8 cellular contexts compared by ENCODE assay signal in the genomic region with DNA sequence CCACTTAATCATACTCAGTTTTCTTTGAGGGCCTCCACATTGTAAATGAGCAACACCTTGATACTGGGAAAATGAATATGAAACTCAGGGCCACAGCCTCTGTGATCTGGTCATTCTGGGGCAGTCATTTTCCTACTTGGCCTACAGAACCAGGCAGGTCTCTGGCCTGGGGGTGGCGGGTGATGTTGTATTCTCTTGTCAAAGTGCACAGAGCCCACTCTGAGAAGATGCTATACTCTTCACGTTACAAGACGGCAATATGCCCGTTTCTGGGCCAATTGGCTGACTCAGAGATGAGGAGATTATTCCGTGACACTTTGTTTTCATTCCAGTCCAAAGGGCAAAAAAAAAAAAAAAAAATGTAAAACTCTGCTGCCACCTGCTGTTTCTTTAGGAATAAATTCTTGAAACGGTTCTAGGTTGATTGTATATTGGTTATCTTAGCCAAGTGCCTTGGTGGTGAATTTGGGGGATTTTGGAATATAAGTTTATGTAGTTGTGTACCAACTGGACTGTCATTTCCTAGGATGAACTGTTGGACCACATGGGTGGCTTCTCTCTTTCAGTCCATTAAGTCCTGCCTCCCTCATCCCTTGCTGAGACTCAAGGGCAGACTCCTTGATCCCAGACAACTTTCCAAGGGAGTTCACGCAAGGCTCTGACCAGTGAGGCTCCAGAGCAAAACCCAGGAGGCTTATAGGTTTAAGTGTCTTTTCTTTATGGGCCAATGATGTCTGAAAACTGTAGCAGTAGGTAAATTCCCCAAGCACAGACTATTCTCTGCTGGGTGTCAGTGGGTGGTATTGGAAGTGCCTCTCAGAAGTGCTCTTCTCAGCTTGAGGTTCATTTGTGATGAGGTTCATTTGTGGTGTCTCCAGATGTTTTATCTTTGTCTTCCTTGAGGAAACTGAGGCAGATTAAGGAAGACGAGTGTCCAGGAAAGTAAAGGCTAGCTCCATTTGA. TPM values are rescaled to one million over a fixed set of nuclear protein-coding genes. Genes with fewer than 3 reads are reported as not detected.
A peak's percentile ranks its signal among the peaks of the same experiment; 100 is the strongest.
DNase-seq lines count a peak whose midpoint lies in the region; ATAC-seq, FAIRE-seq and TF ChIP-seq lines count a peak whose summit lies in the region.

No MANE protein-coding gene starts in this region.

- dilution Hi-C loops in endothelial cell of umbilical vein (cut with MboI; ENCODE audit: extremely low pct_ligation_motif_present, low sequenced_read_pairs): no loop called here

- no peaks in the 10 kb centered on the region for H3K36me3 ChIP-seq in CD8-positive, alpha-beta T cell (ENCODE audit: insufficient read depth, low read length)
- H3K36me3 ChIP-seq in endothelial cell of umbilical vein (ENCODE audit: control insufficient read depth in 2 of 2, extremely low read depth in 1 of 2, insufficient read depth in 2 of 2, low read length in 2 of 2): no peaks in the 10 kb centered on the region
- H3K36me3 ChIP-seq in muscle layer of duodenum (ENCODE audit: control insufficient read depth in 1 of 2, insufficient read depth in 2 of 2, low read length in 2 of 2): no peaks in the 10 kb centered on the region
- no peaks in the 10 kb centered on the region for H3K36me3 ChIP-seq in upper lobe of right lung

- no peak overlapping the region for H2AFZ ChIP-seq in endothelial cell of umbilical vein (ENCODE audit: low read depth, low read length)

- peak overlapping the region; percentile 40 for H3K4me2 ChIP-seq in endothelial cell of umbilical vein (ENCODE audit: insufficient read depth, low read length)

- peaks cover 4% of the 10 kb centered on the region for H3K27me3 Mint-ChIP-seq in CD8-positive, alpha-beta T cell (ENCODE audit: low read depth)

- no peaks in the 10 kb centered on the region for H3K27me3 ChIP-seq in CD8-positive, alpha-beta T cell (ENCODE audit: insufficient read depth, low read length)
- no peaks in the 10 kb centered on the region for H3K27me3 ChIP-seq in endothelial cell of umbilical vein (ENCODE audit: control insufficient read depth in 2 of 2, insufficient read depth in 2 of 2, low read length in 2 of 2)
- no peaks in the 10 kb centered on the region for H3K27me3 ChIP-seq in muscle layer of duodenum (ENCODE audit: low read depth, low read length)
- no peaks in the 10 kb centered on the region for H3K27me3 ChIP-seq in upper lobe of right lung

- H3K79me2 ChIP-seq in endothelial cell of umbilical vein (ENCODE audit: control insufficient read depth, insufficient read depth, low read length): no peaks in the 10 kb centered on the region

- no peak overlapping the region for H3K27ac Mint-ChIP-seq in CD8-positive, alpha-beta T cell

- no peaks in the 10 kb centered on the region for H3K4me1 ChIP-seq in CD8-positive, alpha-beta T cell (ENCODE audit: insufficient read depth, low read length)
- H3K4me1 ChIP-seq in endothelial cell of umbilical vein (ENCODE audit: control insufficient read depth, extremely low read depth, insufficient read depth, low read length): peaks cover 57% of the 10 kb centered on the region
- H3K4me1 ChIP-seq in muscle layer of duodenum (ENCODE audit: control insufficient read depth in 1 of 2, insufficient read depth in 2 of 2, low read length in 2 of 2): peaks cover 11 to 18% of the 10 kb centered on the region in 2 donors
- peaks cover 39% of the 10 kb centered on the region for H3K4me1 ChIP-seq in upper lobe of right lung

- H3K9me3 Mint-ChIP-seq in CD8-positive, alpha-beta T cell: no peaks in the 10 kb centered on the region

- no peaks in the 10 kb centered on the region for H3K9me3 ChIP-seq in CD8-positive, alpha-beta T cell (ENCODE audit: low read length)
- no peaks in the 10 kb centered on the region for H3K9me3 ChIP-seq in endothelial cell of umbilical vein (replicated peaks; ENCODE audit: control insufficient read depth, insufficient read depth, low read length)
- H3K9me3 ChIP-seq in muscle layer of duodenum (ENCODE audit: control insufficient read depth in 1 of 2, low read length in 2 of 2): no peaks in the 10 kb centered on the region
- H3K9me3 ChIP-seq in upper lobe of right lung: no peaks in the 10 kb centered on the region

- H4K20me1 ChIP-seq in endothelial cell of umbilical vein (replicated peaks; ENCODE audit: control insufficient read depth, extremely low read depth, insufficient read depth, low read length): no peaks in the 10 kb centered on the region

- peak in 3 of 7 experiments; percentile 26 to 38 (median 38) for DNase-seq in CD8-positive, alpha-beta T cell
- DNase-seq in NCI-H345 treated with DMSO at 0.1 percent for 48 hours (lab: John Stamatoyannopoulos, UW; ENCODE audit: unreplicated experiment): peak; percentile 52
- DNase-seq in activated CD4-positive, alpha-beta T cell treated with anti-CD3 and anti-CD28 coated beads, Interleukin-2, amount 50 U/mL, for 48 hours: peak; percentile 51 to 58
- peak; percentile 92 for DNase-seq in endothelial cell of umbilical vein (ENCODE audit: low read depth, low spot score)
- no peak for DNase-seq in upper lobe of right lung

- H3K9me1 ChIP-seq in endothelial cell of umbilical vein (replicated peaks; ENCODE audit: control insufficient read depth, extremely low read depth, insufficient read depth, low read length): no peaks in the 10 kb centered on the region

- H3K4me3 ChIP-seq in CD8-positive, alpha-beta T cell (ENCODE audit: low read depth, low read length): no peak overlapping the region
- H3K4me3 ChIP-seq in endothelial cell of umbilical vein (replicated peaks in 1 of 3; ENCODE audit: insufficient read depth in 1 of 3, low read depth in 1 of 3, low read length in 3 of 3) (no peak overlapping the region), muscle layer of duodenum (ENCODE audit: low read depth in 1 of 2, low read length in 2 of 2) (peak overlapping the region in 1 of 2 donors; percentile 18), upper lobe of right lung (no peak overlapping the region)

- ATAC-seq in CD8-positive, alpha-beta T cell: peak; percentile 82
- ATAC-seq in GM21825 (IDR thresholded peaks at IDR 0.05; ENCODE audit: unreplicated experiment): peak; percentile 46
- peak; percentile 55 for ATAC-seq in upper lobe of right lung
- no peak for ATAC-seq in HG02981 (IDR thresholded peaks at IDR 0.05; ENCODE audit: unreplicated experiment)

- peaks cover 3% of the 10 kb centered on the region for H3K4me1 Mint-ChIP-seq in CD8-positive, alpha-beta T cell (ENCODE audit: low read depth)

- FAIRE-seq in endothelial cell of umbilical vein (lab: Jason Lieb, UNC): peak; percentile 83

- no TSS peak for BruUV-seq in endothelial cell of umbilical vein (replicated peaks; lab: Mats Ljungman, UMichigan)

- intact Hi-C loops in CD8-positive, alpha-beta T cell (cut with DNase I, micrococcal nuclease): loop anchor here (1.0 to 5.0 kb wide), 7 partner anchors 115 to 788 kb away; no protein-coding TSS in a partner anchor
- intact Hi-C loops in endothelial cell of umbilical vein (cut with micrococcal nuclease) (loop anchor here (1.0 to 10.0 kb wide), 10 partner anchors 15 to 1308 kb away; no protein-coding TSS in a partner anchor), upper lobe of right lung (cut with DNase I) (no loop called here)

- TF ChIP-seq CTCF in CD8-positive, alpha-beta T cell (IDR thresholded peaks at IDR 0.05): peak; percentile 55
- TF ChIP-seq CTCF in endothelial cell of umbilical vein (IDR thresholded peaks at IDR 0.05; ENCODE audit: extremely low read depth in 1 of 2, insufficient read depth in 1 of 2, low read depth in 1 of 2, low read length in 2 of 2) (peak; percentile 28 to 46), upper lobe of right lung (IDR thresholded peaks at IDR 0.05) (peak; percentile 58)

- POLR2A ChIA-PET in CD8-positive, alpha-beta T cell (lab: Charles Lee): interaction anchor here (0.9 kb wide), 1 partner anchor 565 kb away, joined by 3 read pairs; no protein-coding TSS in a partner anchor
- POLR2A ChIA-PET in endothelial cell of umbilical vein (lab: Charles Lee): interaction anchor here (1.1 to 1.6 kb wide), 3 partner anchors 17 to 43 kb away, joined by 3 to 6 read pairs (median 4); partner anchors contain the start of gene ADM

- CTCF ChIA-PET in CD8-positive, alpha-beta T cell (lab: Charles Lee): interaction anchor here (0.8 to 6.4 kb wide), 15 partner anchors 8 to 789 kb away, joined by 3 to 53 read pairs (median 4); partner anchors contain the start of gene ADM
- CTCF ChIA-PET in endothelial cell of umbilical vein (lab: Charles Lee): interaction anchor here (0.6 to 8.8 kb wide), 19 partner anchors 8 to 817 kb away, joined by 3 to 203 read pairs (median 4); partner anchors contain the start of gene ADM

- no peak overlapping the region for H3K27ac ChIP-seq in CD8-positive, alpha-beta T cell (ENCODE audit: low read depth, low read length)
- H3K27ac ChIP-seq in endothelial cell of umbilical vein (ENCODE audit: insufficient read depth, low read depth, low read length) (peak overlapping the region; percentile 28), muscle layer of duodenum (ENCODE audit: low read length) (peak overlapping the region; percentile 47), upper lobe of right lung (no peak overlapping the region)

- no peak overlapping the region for H3K4me3 Mint-ChIP-seq in CD8-positive, alpha-beta T cell

- TF ChIP-seq POLR2A in endothelial cell of umbilical vein (IDR thresholded peaks at IDR 0.05; ENCODE audit: low read depth, low read length): no peak

- H3K36me3 Mint-ChIP-seq in CD8-positive, alpha-beta T cell: no peaks in the 10 kb centered on the region

- no peak overlapping the region for H3K9ac ChIP-seq in endothelial cell of umbilical vein (replicated peaks; ENCODE audit: extremely low read depth, insufficient read depth, low read length)

RNA-seq across cellular contexts. Expression of gene ADM, which starts 18.2 kb away (rescaled TPM):
- under 1 TPM; 0.79 to 0.81 TPM for total RNA-seq in CD8-positive, alpha-beta T cell
- 36.7 and 45.3 TPM in 2 replicates for total RNA-seq in endothelial cell of umbilical vein
- 40.0 and 55.5 TPM in 2 replicates for polyA plus RNA-seq in endothelial cell of umbilical vein
- 38.6 and 41.8 TPM in 2 replicates for polyA plus RNA-seq in endothelial cell of umbilical vein (2011; cell fraction: cytosol; rRNA removed)
- polyA plus RNA-seq in endothelial cell of umbilical vein (2011; cell fraction: nucleus; rRNA removed): 49.5 and 61.8 TPM in 2 replicates
- 35.5 and 48.4 TPM in 2 replicates for polyA plus RNA-seq in endothelial cell of umbilical vein (2012)
- polyA minus RNA-seq in endothelial cell of umbilical vein: 40.7 and 47.6 TPM in 2 replicates
- polyA minus RNA-seq in endothelial cell of umbilical vein (2011; cell fraction: cytosol; rRNA and poly(A)+ RNA removed): 33.7 TPM
- 21.9 and 33.6 TPM in 2 replicates for polyA minus RNA-seq in endothelial cell of umbilical vein (2011; cell fraction: nucleus; rRNA and poly(A)+ RNA removed)
- 24.5 TPM for total RNA-seq in upper lobe of right lung

RNA-seq across cellular contexts. Expression of gene SBF2, which starts 29.1 kb away (rescaled TPM):
- total RNA-seq in CD8-positive, alpha-beta T cell: 10 to 100 TPM; 12.6 to 14.3 TPM
- total RNA-seq in endothelial cell of umbilical vein (36.7 and 42.4 TPM in 2 replicates), upper lobe of right lung (38.5 TPM)
- polyA plus RNA-seq in endothelial cell of umbilical vein: 15.4 and 17.3 TPM in 2 replicates
- 19.9 and 24.1 TPM in 2 replicates for polyA plus RNA-seq in endothelial cell of umbilical vein (2011; cell fraction: cytosol; rRNA removed)
- polyA plus RNA-seq in endothelial cell of umbilical vein (2011; cell fraction: nucleus; rRNA removed): 53.1 and 58.4 TPM in 2 replicates
- 17.9 and 19.2 TPM in 2 replicates for polyA plus RNA-seq in endothelial cell of umbilical vein (2012)
- polyA minus RNA-seq in endothelial cell of umbilical vein: 58.1 and 80.1 TPM in 2 replicates
- polyA minus RNA-seq in endothelial cell of umbilical vein (2011; cell fraction: cytosol; rRNA and poly(A)+ RNA removed): 18.7 TPM
- 85.3 and 127 TPM in 2 replicates for polyA minus RNA-seq in endothelial cell of umbilical vein (2011; cell fraction: nucleus; rRNA and poly(A)+ RNA removed)

Comparison
In these comparisons a context has a peak if more than half of its experiments do, and no peak if none do; other contexts are left out.
1. H3K27ac ChIP-seq: peak in endothelial cell of umbilical vein (single experiment) and muscle layer of duodenum (single experiment); none in CD8-positive, alpha-beta T cell (single experiment) and upper lobe of right lung (single experiment).
2. RNA of gene ADM, which starts 18.2 kb away (total RNA-seq): 36.7 to 45.3 TPM in endothelial cell of umbilical vein and 24.5 TPM in upper lobe of right lung (single experiment); 0.79 to 0.81 TPM in CD8-positive, alpha-beta T cell; every median in the first group is over 10 times any median in the second.
3. Peak in every context shown above with its lines, with median percentiles within 50 percentile points of each other: CTCF ChIP-seq.